ENCODE assay signal across 25 cellular contexts in genomic region chr6:52728394-52728793, GRCh38. TPM values are rescaled to one million over a fixed set of nuclear protein-coding genes. Genes with fewer than 3 reads are reported as not detected.
"Had no signal": no experiment of that assay in that cellular context is flagged by ENCODE, and none has a peak within 500 bp of the region (broad histone marks: within the 10 kb centered on the region; RNA-seq: fewer than 3 reads in every experiment).

No MANE protein-coding gene starts in this region.

- H3K4me3 Mint-ChIP-seq: activated CD4-positive, alpha-beta memory T cell treated with anti-CD3 and anti-CD28 coated beads, Interleukin-2, amount 10 ng/mL, durations not matched to agents 7 days and 5 days; activated CD4-positive, alpha-beta T cell treated with anti-CD3 and anti-CD28 coated beads for 36 hours; activated T-cell treated with anti-CD3 and anti-CD28 coated beads, Interleukin-2, amount 50 U/mL, for 4 hours; brain; stimulated activated memory B cell treated with anti-CD40 and anti-IgM and Interleukin-4, amounts not matched to agents 10 μg/mL and 1 μg/mL and 100 μg/mL, for 72 hours had no signal

- H3K27ac Mint-ChIP-seq: activated CD4-positive, alpha-beta memory T cell treated with anti-CD3 and anti-CD28 coated beads, Interleukin-2, amount 10 ng/mL, durations not matched to agents 7 days and 5 days; activated CD4-positive, alpha-beta T cell treated with anti-CD3 and anti-CD28 coated beads for 36 hours; brain; stimulated activated memory B cell treated with anti-CD40 and anti-IgM and Interleukin-4, amounts not matched to agents 10 μg/mL and 1 μg/mL and 100 μg/mL, for 72 hours had no signal

- H3K4me1 ChIP-seq: colonic mucosa, esophagus muscularis mucosa had no signal

- ATAC-seq: activated CD4-positive, alpha-beta T cell treated with anti-CD3 and anti-CD28 coated beads for 36 hours; activated T-cell treated with anti-CD3 and anti-CD28 coated beads, Interleukin-2, amount 50 U/mL, for 4 hours; stimulated activated memory B cell treated with anti-CD40 and anti-IgM and Interleukin-4, amounts not matched to agents 10 μg/mL and 1 μg/mL and 100 μg/mL, for 72 hours had no signal

- H3K9me3 ChIP-seq: colonic mucosa, esophagus muscularis mucosa, transverse colon, vagina had no signal

- DNase-seq: activated CD4-positive, alpha-beta memory T cell treated with anti-CD3 and anti-CD28 coated beads, Interleukin-2, amount 10 ng/mL, durations not matched to agents 7 days and 5 days; activated CD4-positive, alpha-beta T cell treated with anti-CD3 and anti-CD28 coated beads for 36 hours; activated effector memory CD4-positive, alpha-beta T cell treated with Interleukin-2 at 50 U/mL for 16 hours; activated naive CD4-positive, alpha-beta T cell treated with anti-CD3 and anti-CD28 coated beads, Interleukin-2, amount 50 U/mL, for 16 hours; activated T-cell treated with anti-CD3 and anti-CD28 coated beads, Interleukin-2, amount 50 U/mL, for 4 hours; central memory CD4-positive, alpha-beta T cell; colonic mucosa; effector CD4-positive, alpha-beta T cell; hippocampal formation; stimulated activated CD4-positive, alpha-beta T cell treated with anti-CD3 and anti-CD28 coated beads, Interleukin-12 subunit alpha, Interleukin-12 subunit beta, amount 100 ng/mL, for 4 hours; stimulated activated CD4-positive, alpha-beta T cell treated with anti-CD3 and anti-CD28 coated beads, Interleukin-2, amount 100 ng/mL, for 24 hours; transverse colon had no signal

- H3K9me3 Mint-ChIP-seq: activated CD4-positive, alpha-beta memory T cell treated with anti-CD3 and anti-CD28 coated beads, Interleukin-2, amount 10 ng/mL, durations not matched to agents 7 days and 5 days; activated T-cell treated with anti-CD3 and anti-CD28 coated beads, Interleukin-2, amount 50 U/mL, for 4 hours; brain; stimulated activated memory B cell treated with anti-CD40 and anti-IgM and Interleukin-4, amounts not matched to agents 10 μg/mL and 1 μg/mL and 100 μg/mL, for 72 hours had no signal

- H3K4me1 Mint-ChIP-seq: activated CD4-positive, alpha-beta memory T cell treated with anti-CD3 and anti-CD28 coated beads, Interleukin-2, amount 10 ng/mL, durations not matched to agents 7 days and 5 days; activated CD4-positive, alpha-beta T cell treated with anti-CD3 and anti-CD28 coated beads for 36 hours had no signal

- H3K27me3 ChIP-seq: colonic mucosa, esophagus muscularis mucosa, transverse colon, vagina had no signal

- H3K4me3 ChIP-seq: colonic mucosa, esophagus muscularis mucosa, transverse colon, vagina had no signal

- H3K36me3 ChIP-seq: colonic mucosa, esophagus muscularis mucosa, transverse colon, vagina had no signal

- H3K27me3 Mint-ChIP-seq: activated CD4-positive, alpha-beta memory T cell treated with anti-CD3 and anti-CD28 coated beads, Interleukin-2, amount 10 ng/mL, durations not matched to agents 7 days and 5 days; activated CD4-positive, alpha-beta T cell treated with anti-CD3 and anti-CD28 coated beads for 36 hours; stimulated activated memory B cell treated with anti-CD40 and anti-IgM and Interleukin-4, amounts not matched to agents 10 μg/mL and 1 μg/mL and 100 μg/mL, for 72 hours had no signal

- H3K27ac ChIP-seq: colonic mucosa, esophagus muscularis mucosa, transverse colon, vagina had no signal

- H3K36me3 Mint-ChIP-seq: brain; stimulated activated memory B cell treated with anti-CD40 and anti-IgM and Interleukin-4, amounts not matched to agents 10 μg/mL and 1 μg/mL and 100 μg/mL, for 72 hours had no signal

RNA-seq across cellular contexts. Expression of gene GSTA2, which starts 34.9 kb away (rescaled TPM):
- total RNA-seq: activated CD4-positive, alpha-beta memory T cell treated with anti-CD3 and anti-CD28 coated beads, Interleukin-2, amount 10 ng/mL, durations not matched to agents 7 days and 5 days; activated CD4-positive, alpha-beta T cell treated with anti-CD3 and anti-CD28 coated beads for 36 hours; activated T-cell treated with anti-CD3 and anti-CD28 coated beads, Interleukin-2, amount 50 U/mL, for 4 hours; esophagus muscularis mucosa; fibroblast of villous mesenchyme; glomerular endothelial cell; kidney epithelial cell; lower leg skin; mesenteric fat pad; osteoblast; pulmonary artery endothelial cell; subcutaneous adipose tissue; T-helper 1 cell treated with Interleukin-12 subunit alpha and Interleukin-12 subunit beta and Interleukin-4 antibody, amounts not matched to agents 30 ng/mL and 1 ng/mL, for 36 hours; vagina had no signal
